In genomic region chr7:29254663-29255062, GRCh38 we compare ENCODE assay signal across 1 cellular context.
TF ChIP-seq lines count a peak whose summit lies in the region.

No MANE protein-coding gene starts in this region.

TF ChIP-seq in H1, 55 proteins besides CTCF, POLR2A, EP300 and RAD21:
- TF ChIP-seq JUND (IDR thresholded peaks at IDR 0.05; ENCODE audit: low read length), result no peak
- peak; percentile 53 for TF ChIP-seq SIX5 (IDR thresholded peaks at IDR 0.05; ENCODE audit: low read depth, low read length)
- 0 out of 2 replicates have a peak, but pooled peaks have one; percentile 27 for TF ChIP-seq CEBPB (IDR thresholded peaks at IDR 0.05; ENCODE audit: low read depth, low read length)
